In genomic region chr3:45644063-45644462, GRCh38 we compare ENCODE assay signal across 1 cellular context.
TF ChIP-seq lines count a peak whose summit lies in the region.

No MANE protein-coding gene starts in this region.

TF ChIP-seq in GM23338, 12 proteins besides CTCF, POLR2A, EP300 and RAD21 (continued from another document):
- TF ChIP-seq, protein P1, sequence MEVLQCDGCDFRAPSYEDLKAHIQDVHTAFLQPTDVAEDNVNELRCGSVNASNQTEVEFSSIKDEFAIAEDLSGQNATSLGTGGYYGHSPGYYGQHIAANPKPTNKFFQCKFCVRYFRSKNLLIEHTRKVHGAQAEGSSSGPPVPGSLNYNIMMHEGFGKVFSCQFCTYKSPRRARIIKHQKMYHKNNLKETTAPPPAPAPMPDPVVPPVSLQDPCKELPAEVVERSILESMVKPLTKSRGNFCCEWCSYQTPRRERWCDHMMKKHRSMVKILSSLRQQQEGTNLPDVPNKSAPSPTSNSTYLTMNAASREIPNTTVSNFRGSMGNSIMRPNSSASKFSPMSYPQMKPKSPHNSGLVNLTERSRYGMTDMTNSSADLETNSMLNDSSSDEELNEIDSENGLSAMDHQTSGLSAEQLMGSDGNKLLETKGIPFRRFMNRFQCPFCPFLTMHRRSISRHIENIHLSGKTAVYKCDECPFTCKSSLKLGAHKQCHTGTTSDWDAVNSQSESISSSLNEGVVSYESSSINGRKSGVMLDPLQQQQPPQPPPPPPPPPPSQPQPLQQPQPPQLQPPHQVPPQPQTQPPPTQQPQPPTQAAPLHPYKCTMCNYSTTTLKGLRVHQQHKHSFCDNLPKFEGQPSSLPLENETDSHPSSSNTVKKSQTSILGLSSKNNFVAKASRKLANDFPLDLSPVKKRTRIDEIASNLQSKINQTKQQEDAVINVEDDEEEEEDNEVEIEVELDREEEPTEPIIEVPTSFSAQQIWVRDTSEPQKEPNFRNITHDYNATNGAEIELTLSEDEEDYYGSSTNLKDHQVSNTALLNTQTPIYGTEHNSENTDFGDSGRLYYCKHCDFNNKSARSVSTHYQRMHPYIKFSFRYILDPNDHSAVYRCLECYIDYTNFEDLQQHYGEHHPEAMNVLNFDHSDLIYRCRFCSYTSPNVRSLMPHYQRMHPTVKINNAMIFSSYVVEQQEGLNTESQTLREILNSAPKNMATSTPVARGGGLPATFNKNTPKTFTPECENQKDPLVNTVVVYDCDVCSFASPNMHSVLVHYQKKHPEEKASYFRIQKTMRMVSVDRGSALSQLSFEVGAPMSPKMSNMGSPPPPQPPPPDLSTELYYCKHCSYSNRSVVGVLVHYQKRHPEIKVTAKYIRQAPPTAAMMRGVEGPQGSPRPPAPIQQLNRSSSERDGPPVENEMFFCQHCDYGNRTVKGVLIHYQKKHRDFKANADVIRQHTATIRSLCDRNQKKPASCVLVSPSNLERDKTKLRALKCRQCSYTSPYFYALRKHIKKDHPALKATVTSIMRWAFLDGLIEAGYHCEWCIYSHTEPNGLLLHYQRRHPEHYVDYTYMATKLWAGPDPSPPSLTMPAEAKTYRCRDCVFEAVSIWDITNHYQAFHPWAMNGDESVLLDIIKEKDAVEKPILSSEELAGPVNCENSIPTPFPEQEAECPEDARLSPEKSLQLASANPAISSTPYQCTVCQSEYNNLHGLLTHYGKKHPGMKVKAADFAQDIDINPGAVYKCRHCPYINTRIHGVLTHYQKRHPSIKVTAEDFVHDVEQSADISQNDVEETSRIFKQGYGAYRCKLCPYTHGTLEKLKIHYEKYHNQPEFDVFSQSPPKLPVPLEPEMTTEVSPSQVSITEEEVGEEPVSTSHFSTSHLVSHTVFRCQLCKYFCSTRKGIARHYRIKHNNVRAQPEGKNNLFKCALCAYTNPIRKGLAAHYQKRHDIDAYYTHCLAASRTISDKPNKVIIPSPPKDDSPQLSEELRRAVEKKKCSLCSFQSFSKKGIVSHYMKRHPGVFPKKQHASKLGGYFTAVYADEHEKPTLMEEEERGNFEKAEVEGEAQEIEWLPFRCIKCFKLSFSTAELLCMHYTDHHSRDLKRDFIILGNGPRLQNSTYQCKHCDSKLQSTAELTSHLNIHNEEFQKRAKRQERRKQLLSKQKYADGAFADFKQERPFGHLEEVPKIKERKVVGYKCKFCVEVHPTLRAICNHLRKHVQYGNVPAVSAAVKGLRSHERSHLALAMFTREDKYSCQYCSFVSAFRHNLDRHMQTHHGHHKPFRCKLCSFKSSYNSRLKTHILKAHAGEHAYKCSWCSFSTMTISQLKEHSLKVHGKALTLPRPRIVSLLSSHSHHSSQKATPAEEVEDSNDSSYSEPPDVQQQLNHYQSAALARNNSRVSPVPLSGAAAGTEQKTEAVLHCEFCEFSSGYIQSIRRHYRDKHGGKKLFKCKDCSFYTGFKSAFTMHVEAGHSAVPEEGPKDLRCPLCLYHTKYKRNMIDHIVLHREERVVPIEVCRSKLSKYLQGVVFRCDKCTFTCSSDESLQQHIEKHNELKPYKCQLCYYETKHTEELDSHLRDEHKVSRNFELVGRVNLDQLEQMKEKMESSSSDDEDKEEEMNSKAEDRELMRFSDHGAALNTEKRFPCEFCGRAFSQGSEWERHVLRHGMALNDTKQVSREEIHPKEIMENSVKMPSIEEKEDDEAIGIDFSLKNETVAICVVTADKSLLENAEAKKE (CRISPR knock-in tag; IDR thresholded peaks at IDR 0.05), result no peak
- TF ChIP-seq EZH2 (IDR thresholded peaks at IDR 0.05; ENCODE audit: low read depth, unreplicated experiment) (no peak), POLR2AphosphoS5 (IDR thresholded peaks at IDR 0.05; ENCODE audit: low read depth) (no peak), CREB1 (CRISPR knock-in tag; IDR thresholded peaks at IDR 0.05; ENCODE audit: low read depth) (no peak)
- TF ChIP-seq, protein P2, sequence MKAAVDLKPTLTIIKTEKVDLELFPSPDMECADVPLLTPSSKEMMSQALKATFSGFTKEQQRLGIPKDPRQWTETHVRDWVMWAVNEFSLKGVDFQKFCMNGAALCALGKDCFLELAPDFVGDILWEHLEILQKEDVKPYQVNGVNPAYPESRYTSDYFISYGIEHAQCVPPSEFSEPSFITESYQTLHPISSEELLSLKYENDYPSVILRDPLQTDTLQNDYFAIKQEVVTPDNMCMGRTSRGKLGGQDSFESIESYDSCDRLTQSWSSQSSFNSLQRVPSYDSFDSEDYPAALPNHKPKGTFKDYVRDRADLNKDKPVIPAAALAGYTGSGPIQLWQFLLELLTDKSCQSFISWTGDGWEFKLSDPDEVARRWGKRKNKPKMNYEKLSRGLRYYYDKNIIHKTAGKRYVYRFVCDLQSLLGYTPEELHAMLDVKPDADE (IDR thresholded peaks at IDR 0.05), result no peak
- TF ChIP-seq, protein P3, sequence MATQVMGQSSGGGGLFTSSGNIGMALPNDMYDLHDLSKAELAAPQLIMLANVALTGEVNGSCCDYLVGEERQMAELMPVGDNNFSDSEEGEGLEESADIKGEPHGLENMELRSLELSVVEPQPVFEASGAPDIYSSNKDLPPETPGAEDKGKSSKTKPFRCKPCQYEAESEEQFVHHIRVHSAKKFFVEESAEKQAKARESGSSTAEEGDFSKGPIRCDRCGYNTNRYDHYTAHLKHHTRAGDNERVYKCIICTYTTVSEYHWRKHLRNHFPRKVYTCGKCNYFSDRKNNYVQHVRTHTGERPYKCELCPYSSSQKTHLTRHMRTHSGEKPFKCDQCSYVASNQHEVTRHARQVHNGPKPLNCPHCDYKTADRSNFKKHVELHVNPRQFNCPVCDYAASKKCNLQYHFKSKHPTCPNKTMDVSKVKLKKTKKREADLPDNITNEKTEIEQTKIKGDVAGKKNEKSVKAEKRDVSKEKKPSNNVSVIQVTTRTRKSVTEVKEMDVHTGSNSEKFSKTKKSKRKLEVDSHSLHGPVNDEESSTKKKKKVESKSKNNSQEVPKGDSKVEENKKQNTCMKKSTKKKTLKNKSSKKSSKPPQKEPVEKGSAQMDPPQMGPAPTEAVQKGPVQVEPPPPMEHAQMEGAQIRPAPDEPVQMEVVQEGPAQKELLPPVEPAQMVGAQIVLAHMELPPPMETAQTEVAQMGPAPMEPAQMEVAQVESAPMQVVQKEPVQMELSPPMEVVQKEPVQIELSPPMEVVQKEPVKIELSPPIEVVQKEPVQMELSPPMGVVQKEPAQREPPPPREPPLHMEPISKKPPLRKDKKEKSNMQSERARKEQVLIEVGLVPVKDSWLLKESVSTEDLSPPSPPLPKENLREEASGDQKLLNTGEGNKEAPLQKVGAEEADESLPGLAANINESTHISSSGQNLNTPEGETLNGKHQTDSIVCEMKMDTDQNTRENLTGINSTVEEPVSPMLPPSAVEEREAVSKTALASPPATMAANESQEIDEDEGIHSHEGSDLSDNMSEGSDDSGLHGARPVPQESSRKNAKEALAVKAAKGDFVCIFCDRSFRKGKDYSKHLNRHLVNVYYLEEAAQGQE (IDR thresholded peaks at IDR 0.05; ENCODE audit: unreplicated experiment), result no peak
